ENCODE assay signal across 10 cellular contexts in genomic region chr20:46084805-46085792, GRCh38. TPM values are rescaled to one million over a fixed set of nuclear protein-coding genes. Genes with fewer than 3 reads are reported as not detected.
DNase-seq lines count a peak whose midpoint lies in the region; ATAC-seq and TF ChIP-seq lines count a peak whose summit lies in the region.
"Had no signal": no experiment of that assay in that cellular context is flagged by ENCODE, and none has a peak within 500 bp of the region (broad histone marks: within the 10 kb centered on the region; RNA-seq: fewer than 3 reads in every experiment).

No MANE protein-coding gene starts in this region.

- H4K91ac ChIP-seq in H9 (ENCODE audit: insufficient read length, low read depth, low read length): no peak overlapping the region

- H3K27me3 Mint-ChIP-seq in T-cell (no peaks in the 10 kb centered on the region), H9 (ENCODE audit: low read depth) (no peaks in the 10 kb centered on the region)

- H3K18ac ChIP-seq in H9 (ENCODE audit: insufficient read length, low read depth, low read length): no peak overlapping the region

- no peak overlapping the region for H3K4me2 ChIP-seq in H9 (ENCODE audit: insufficient read depth, insufficient read length, low read length)

- WGBS in tibial nerve, 2 donors: 44 to 55% methylated on average over 6 of the region's 6 CpGs
- WGBS in H9 (ENCODE audit: extremely low coverage, insufficient read length, low lambda C conversion rate): no CpG with 5 or more reads among the region's 6 CpGs

- no peaks in the 10 kb centered on the region for H4K20me1 ChIP-seq in H9 (ENCODE audit: control insufficient read depth, insufficient read depth, insufficient read length)

- H3K36me3 Mint-ChIP-seq in T-cell (no peaks in the 10 kb centered on the region), H9 (ENCODE audit: insufficient read depth in 1 of 3, low read depth in 3 of 3) (no peaks in the 10 kb centered on the region)

- H3K9me3 ChIP-seq in tibial nerve: no peaks in the 10 kb centered on the region
- H3K9me3 ChIP-seq in H9 (ENCODE audit: control insufficient read depth, low read depth, low read length): no peaks in the 10 kb centered on the region

- no peak overlapping the region for H2BK5ac ChIP-seq in H9 (ENCODE audit: insufficient read length, low read length)

- no peak overlapping the region for H3K4me3 ChIP-seq in tibial nerve

- H3K23me2 ChIP-seq in H9 (ENCODE audit: insufficient read length, low read depth, low read length, poor library complexity, severe bottlenecking): peaks cover 9% of the 10 kb centered on the region

- no peak overlapping the region for H2BK12ac ChIP-seq in H9 (ENCODE audit: insufficient read length, low read depth, low read length)

- no peak overlapping the region for H2BK20ac ChIP-seq in H9 (ENCODE audit: low read depth, low read length, poor library complexity, severe bottlenecking)

- no peaks in the 10 kb centered on the region for H3K27me3 ChIP-seq in tibial nerve
- H3K27me3 ChIP-seq in H9 (ENCODE audit: insufficient read depth, low read length): no peaks in the 10 kb centered on the region

- H3K4ac ChIP-seq in H9 (ENCODE audit: low read depth, low read length): no peak overlapping the region

- no peak for TF ChIP-seq EP300 in tibial nerve (IDR thresholded peaks at IDR 0.05)

- peaks cover 38% of the 10 kb centered on the region; the same call in 1 of the 2 replicates for H3K79me2 ChIP-seq in H9 (ENCODE audit: insufficient read depth, low read length)

- no peak overlapping the region for H3K23ac ChIP-seq in H9 (ENCODE audit: insufficient read length, low read depth, low read length)

- POLR2A ChIA-PET in T-cell (lab: Charles Lee): interaction anchor here in 1 of 2 donors (0.6 kb wide), 1 partner anchor 150 kb away, joined by 4 read pairs; the partner anchor contains the start of gene PCIF1

- TF ChIP-seq CTCF in tibial nerve (IDR thresholded peaks at IDR 0.05) (no peak), H9 (conservative IDR thresholded peaks at IDR 0.05) (no peak)

- CTCF ChIA-PET in T-cell (lab: Charles Lee): interaction anchor here in 1 of 2 donors (0.6 to 0.7 kb wide), 3 partner anchors 62 to 166 kb away, joined by 3 read pairs; no protein-coding TSS in a partner anchor

- H3K4me3 Mint-ChIP-seq in T-cell: peak overlapping the region in 1 of 3 donors; percentile 90
- no peak overlapping the region; a peak in 1 of 5 replicates for H3K4me3 Mint-ChIP-seq in H9
- H3K4me3 Mint-ChIP-seq: T-helper 2 cell treated with Interferon-gamma antibody and Interleukin-4, amounts not matched to agents 5 μg/mL and 100 μg/mL, for 36 hours had no signal

- TF ChIP-seq POLR2A in tibial nerve (IDR thresholded peaks at IDR 0.05): no peak

- H2BK120ac ChIP-seq in H9 (ENCODE audit: low read depth, low read length, poor library complexity, severe bottlenecking): no peak overlapping the region

- H3K79me1 ChIP-seq in H9 (ENCODE audit: insufficient read depth, low read depth, low read length, poor library complexity, severe bottlenecking): peaks cover 12% of the 10 kb centered on the region

- H3K14ac ChIP-seq in H9 (ENCODE audit: insufficient read depth, low read length): no peak overlapping the region

- H3K27ac Mint-ChIP-seq in T-cell (no peak overlapping the region), H9 (no peak overlapping the region; a peak in 1 of 7 replicates)
- H3K27ac Mint-ChIP-seq: T-helper 2 cell treated with Interferon-gamma antibody and Interleukin-4, amounts not matched to agents 5 μg/mL and 100 μg/mL, for 36 hours had no signal

- H2AK5ac ChIP-seq in H9 (ENCODE audit: insufficient read length, low read length): no peak overlapping the region

- peak overlapping the region in 3 of 4 donors; percentile 3 to 68 (median 18) for H3K27ac ChIP-seq in tibial nerve
- no peak overlapping the region for H3K27ac ChIP-seq in H9 (ENCODE audit: insufficient read length, low read depth, low read length)

- no peaks in the 10 kb centered on the region for H3K9me3 Mint-ChIP-seq in T-cell
- no peaks in the 10 kb centered on the region for H3K9me3 Mint-ChIP-seq in H9
- H3K9me3 Mint-ChIP-seq: T-helper 2 cell treated with Interferon-gamma antibody and Interleukin-4, amounts not matched to agents 5 μg/mL and 100 μg/mL, for 36 hours had no signal

- no peak overlapping the region for H3K56ac ChIP-seq in H9 (ENCODE audit: insufficient read length, low read depth, low read length)

- H4K8ac ChIP-seq in H9 (replicated peaks; ENCODE audit: insufficient read length, low read depth, low read length): no peak overlapping the region

- no peaks in the 10 kb centered on the region for H3K36me3 ChIP-seq in tibial nerve

- H3K4me1 ChIP-seq in tibial nerve (peaks cover 0 to 85% (median 71%) of the 10 kb centered on the region in 4 donors), H9 (ENCODE audit: insufficient read depth, low read length) (peaks cover 2% of the 10 kb centered on the region; the same call in 1 of the 2 replicates)

- no peak overlapping the region for H3T11ph ChIP-seq in H9 (ENCODE audit: low read length)

- no peak for ATAC-seq in T-cell (replicated peaks in 1 of 4)

- DNase-seq in NCI-H345 (lab: John Stamatoyannopoulos, UW) (peak; percentile 66), NCI-H345 treated with DMSO at 0.1 percent for 48 hours (lab: John Stamatoyannopoulos, UW; ENCODE audit: unreplicated experiment) (no peak), NCI-H748 treated with DMSO at 0.1 percent for 48 hours (lab: John Stamatoyannopoulos, UW) (peak; percentile 79), fibroblast of gingiva (ENCODE audit: low read depth) (peak; percentile 21), tibial nerve (ENCODE audit: low spot score in 2 of 2) (peak in 1 of 2 donors; percentile 40), NOMO-1 treated with DMSO at 0.1 percent for 48 hours (lab: John Stamatoyannopoulos, UW; ENCODE audit: unreplicated experiment) (no peak), T-cell (no peak), H9 (no peak)
- DNase-seq: NCI-H1048 had no signal

- no peak overlapping the region for H2BK15ac ChIP-seq in H9 (ENCODE audit: low read depth, low read length)

- H3K9ac ChIP-seq in H9 (ENCODE audit: extremely low read depth, insufficient read length, low read length): no peak overlapping the region

- H3K4me1 Mint-ChIP-seq in T-cell (peaks cover 73 to 84% (median 83%) of the 10 kb centered on the region in 3 donors), H9 (peaks cover 37 to 43% of the 10 kb centered on the region in 2 experiments)

- no peak overlapping the region for H2AFZ ChIP-seq in H9 (ENCODE audit: low read length)

- no peak overlapping the region for H4K5ac ChIP-seq in H9 (ENCODE audit: insufficient read length, low read depth, low read length)

RNA-seq across cellular contexts. Expression of gene NCOA5, which starts 4.7 kb away (rescaled TPM):
- total RNA-seq in tibial nerve (10 to 100 TPM; 34.8 to 71.4 (median 47.2) TPM), T-cell (10 to 100 TPM; 21.0 to 43.1 (median 39.7) TPM), H9 (2021) (55.7 and 60.1 TPM in 2 replicates)

RNA-seq across cellular contexts. Expression of gene CD40, which starts 33.0 kb away (rescaled TPM):
- total RNA-seq in tibial nerve (10 to 100 TPM; 18.0 to 32.8 (median 25.1) TPM), T-cell (1 to 10 TPM; 1.5 to 9.6 (median 5.9) TPM), H9 (2021) (7.8 and 8.6 TPM in 2 replicates)

RNA-seq across cellular contexts. Expression of gene SLC12A5, which starts 56.1 kb away (rescaled TPM):
- 1 to 10 TPM in 1 of 4 donors, not detected in 3; 5.2 TPM for total RNA-seq in tibial nerve
- total RNA-seq in T-cell: under 1 TPM in 1 of 5 donors, not detected in 4; 0.05 TPM
- total RNA-seq in H9 (2021): 7.3 and 8.7 TPM in 2 replicates

Comparison
In these comparisons a context has a peak if more than half of its experiments do, and no peak if none do; other contexts are left out.
1. DNase-seq: peak in NCI-H345 (single experiment), NCI-H748 treated with DMSO at 0.1 percent for 48 hours (single experiment) and fibroblast of gingiva (single experiment); none in NCI-H345 treated with DMSO at 0.1 percent for 48 hours (single experiment), NOMO-1 treated with DMSO at 0.1 percent for 48 hours (single experiment), T-cell (0 of 34) and H9 (single experiment).